In genomic region chr10:47970076-47970475, GRCh38 we compare ENCODE assay signal across 19 cellular contexts. TPM values are rescaled to one million over a fixed set of nuclear protein-coding genes. Genes with fewer than 3 reads are reported as not detected.
"Had no signal": no experiment of that assay in that cellular context is flagged by ENCODE, and none has a peak within 500 bp of the region (broad histone marks: within the 10 kb centered on the region; RNA-seq: fewer than 3 reads in every experiment).

No MANE protein-coding gene starts in this region.

RNA-seq across cellular contexts. Expression of gene FAM25C, which starts 29.5 kb away (rescaled TPM):
- total RNA-seq: activated B cell treated with CpG ODN at 0.5 μM for 24 hours; activated CD4-positive, alpha-beta memory T cell treated with anti-CD3 and anti-CD28 coated beads for 36 hours; activated CD4-positive, alpha-beta T cell treated with anti-CD3 and anti-CD28 coated beads, Interleukin-2, amount 10 ng/mL, durations not matched to agents 24 days and 14 days; activated CD8-positive, alpha-beta memory T cell treated with anti-CD3 and anti-CD28 coated beads for 36 hours; activated CD8-positive, alpha-beta T cell treated with anti-CD3 and anti-CD28 coated beads for 36 hours; activated naive CD4-positive, alpha-beta T cell treated with anti-CD3 and anti-CD28 coated beads for 36 hours; activated naive CD4-positive, alpha-beta T cell treated with anti-CD3 and anti-CD28 coated beads, Interleukin-2, amount 50 U/mL, for 72 hours; activated naive CD8-positive, alpha-beta T cell treated with anti-CD3 and anti-CD28 coated beads for 36 hours; activated T-cell treated with anti-CD3 and anti-CD28 coated beads, Interleukin-2, amount 50 U/mL, for 4 hours; activated T-cell treated with anti-CD3 and anti-CD28 coated beads, Interleukin-2, amount 50 U/mL, for 72 hours; activated T-helper 1 cell treated with anti-CD3 and anti-CD28 coated beads, Interleukin-12 subunit alpha, Interleukin-12 subunit beta, Interleukin-2, Interleukin-4 antibody, amounts not matched to agents 30 ng/mL and 10 ng/mL and 1 ng/mL, durations not matched to agents 14 hours and 24 hours and 36 hours; activated T-helper 17 cell treated with anti-CD3 and anti-CD28 coated beads, Interleukin-2, amount 50 U/mL, for 72 hours; adrenal gland; aorta; astrocyte; body of pancreas; breast epithelium; cardiac septum; cerebellum had no signal

RNA-seq across cellular contexts. Expression of gene NPY4R2, which starts 51.6 kb away (rescaled TPM):
- total RNA-seq: activated B cell treated with CpG ODN at 0.5 μM for 24 hours; activated CD4-positive, alpha-beta memory T cell treated with anti-CD3 and anti-CD28 coated beads for 36 hours; activated CD4-positive, alpha-beta T cell treated with anti-CD3 and anti-CD28 coated beads, Interleukin-2, amount 10 ng/mL, durations not matched to agents 24 days and 14 days; activated CD8-positive, alpha-beta memory T cell treated with anti-CD3 and anti-CD28 coated beads for 36 hours; activated CD8-positive, alpha-beta T cell treated with anti-CD3 and anti-CD28 coated beads for 36 hours; activated naive CD4-positive, alpha-beta T cell treated with anti-CD3 and anti-CD28 coated beads for 36 hours; activated naive CD4-positive, alpha-beta T cell treated with anti-CD3 and anti-CD28 coated beads, Interleukin-2, amount 50 U/mL, for 72 hours; activated naive CD8-positive, alpha-beta T cell treated with anti-CD3 and anti-CD28 coated beads for 36 hours; activated T-cell treated with anti-CD3 and anti-CD28 coated beads, Interleukin-2, amount 50 U/mL, for 4 hours; activated T-cell treated with anti-CD3 and anti-CD28 coated beads, Interleukin-2, amount 50 U/mL, for 72 hours; activated T-helper 1 cell treated with anti-CD3 and anti-CD28 coated beads, Interleukin-12 subunit alpha, Interleukin-12 subunit beta, Interleukin-2, Interleukin-4 antibody, amounts not matched to agents 30 ng/mL and 10 ng/mL and 1 ng/mL, durations not matched to agents 14 hours and 24 hours and 36 hours; activated T-helper 17 cell treated with anti-CD3 and anti-CD28 coated beads, Interleukin-2, amount 50 U/mL, for 72 hours; aorta; astrocyte; body of pancreas; breast epithelium; cardiac septum had no signal
